Comparison of ENCODE assay signal across 30 cellular contexts in the genomic region with DNA sequence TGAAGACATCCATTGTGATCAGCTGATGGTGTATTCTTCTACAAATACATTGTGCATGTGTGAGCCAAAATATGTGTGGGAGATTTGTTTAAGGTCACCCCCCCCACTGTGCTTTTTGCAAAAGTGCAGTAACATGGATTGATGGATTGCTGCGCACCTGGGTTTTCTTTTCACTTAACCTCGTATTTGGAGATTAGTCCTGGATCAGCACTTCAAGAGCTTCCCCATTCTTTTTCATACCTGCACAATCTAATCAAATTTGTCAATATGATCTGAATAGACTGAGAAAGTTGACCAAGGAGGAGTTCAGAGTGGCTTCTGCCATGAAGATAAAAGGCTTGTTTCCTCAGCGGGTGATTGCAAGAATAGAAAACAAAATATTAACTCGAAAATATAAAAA.
"Had no signal": no experiment of that assay in that cellular context is flagged by ENCODE, and none has a peak within 500 bp of the region (broad histone marks: within the 10 kb centered on the region; RNA-seq: fewer than 3 reads in every experiment).

No MANE protein-coding gene starts in this region.

- H3K9me3 Mint-ChIP-seq: activated B cell treated with CpG ODN at 0.5 μM for 24 hours; activated CD4-positive, alpha-beta memory T cell treated with anti-CD3 and anti-CD28 coated beads for 36 hours; activated CD4-positive, alpha-beta T cell treated with anti-CD3 and anti-CD28 coated beads, Interleukin-2, amount 10 ng/mL, durations not matched to agents 24 days and 14 days; activated naive CD8-positive, alpha-beta T cell treated with anti-CD3 and anti-CD28 coated beads, Interleukin-2, amount 10 ng/mL, durations not matched to agents 7 days and 5 days; activated T-cell treated with anti-CD3 and anti-CD28 coated beads, Interleukin-2, amount 50 U/mL, for 72 hours; central memory CD8-positive, alpha-beta T cell; dendritic cell treated with granulocyte-macrophage colony-stimulating factor and Interleukin-4, amounts not matched to agents 40 ng/mL and 50 ng/mL, for 4 days; endodermal cell; T-helper 2 cell treated with Interferon-gamma antibody and Interleukin-4, amounts not matched to agents 5 μg/mL and 100 μg/mL, for 36 hours had no signal

- H3K27ac ChIP-seq: brain microvascular endothelial cell, coronary artery, dorsolateral prefrontal cortex, WERI-Rb-1 had no signal

- DNase-seq: activated B cell treated with CpG ODN at 0.5 μM for 24 hours; activated CD4-positive, alpha-beta memory T cell treated with anti-CD3 and anti-CD28 coated beads for 36 hours; activated CD4-positive, alpha-beta T cell treated with anti-CD3 and anti-CD28 coated beads for 36 hours; activated CD4-positive, alpha-beta T cell treated with anti-CD3 and anti-CD28 coated beads, Interleukin-2, amount 10 ng/mL, durations not matched to agents 24 days and 14 days; activated CD4-positive, CD25-positive, alpha-beta regulatory T cell treated with anti-CD3 and anti-CD28 coated beads, Interleukin-2, amount 50 U/mL, for 72 hours; activated CD8-positive, alpha-beta memory T cell treated with anti-CD3 and anti-CD28 coated beads for 24 hours; activated gamma-delta T cell; activated naive CD4-positive, alpha-beta T cell; activated naive CD4-positive, alpha-beta T cell treated with anti-CD3 and anti-CD28 coated beads, Interleukin-2, amount 50 U/mL, for 16 hours; activated naive CD8-positive, alpha-beta T cell treated with anti-CD3 and anti-CD28 coated beads, Interleukin-2, amount 10 ng/mL, durations not matched to agents 7 days and 5 days; activated T-cell treated with anti-CD3 and anti-CD28 coated beads, Interleukin-2, amount 50 U/mL, for 1 hour; activated T-cell treated with anti-CD3 and anti-CD28 coated beads, Interleukin-2, amount 50 U/mL, for 72 hours; amniotic stem cell; anterior cingulate cortex; brain microvascular endothelial cell; dorsolateral prefrontal cortex; effector memory CD4-positive, alpha-beta T cell; endodermal cell; foreskin fibroblast; head of caudate nucleus; hippocampal formation; T-helper 1 cell; T-helper 17 cell; T1000; WERI-Rb-1 had no signal

- H3K27ac Mint-ChIP-seq: activated B cell treated with CpG ODN at 0.5 μM for 24 hours; activated CD4-positive, alpha-beta memory T cell treated with anti-CD3 and anti-CD28 coated beads for 36 hours; activated CD4-positive, alpha-beta T cell treated with anti-CD3 and anti-CD28 coated beads for 36 hours; activated CD4-positive, alpha-beta T cell treated with anti-CD3 and anti-CD28 coated beads, Interleukin-2, amount 10 ng/mL, durations not matched to agents 24 days and 14 days; activated naive CD8-positive, alpha-beta T cell treated with anti-CD3 and anti-CD28 coated beads, Interleukin-2, amount 10 ng/mL, durations not matched to agents 7 days and 5 days; dendritic cell treated with granulocyte-macrophage colony-stimulating factor and Interleukin-4, amounts not matched to agents 40 ng/mL and 50 ng/mL, for 4 days; endodermal cell; T-helper 17 cell; T-helper 2 cell treated with Interferon-gamma antibody and Interleukin-4, amounts not matched to agents 5 μg/mL and 100 μg/mL, for 36 hours had no signal

- H3K4me1 Mint-ChIP-seq: activated B cell treated with CpG ODN at 0.5 μM for 24 hours, endodermal cell had no signal

- H3K4me3 Mint-ChIP-seq: activated B cell treated with CpG ODN at 0.5 μM for 24 hours; activated CD4-positive, alpha-beta memory T cell treated with anti-CD3 and anti-CD28 coated beads for 36 hours; activated CD4-positive, alpha-beta T cell treated with anti-CD3 and anti-CD28 coated beads for 36 hours; activated CD4-positive, alpha-beta T cell treated with anti-CD3 and anti-CD28 coated beads, Interleukin-2, amount 10 ng/mL, durations not matched to agents 24 days and 14 days; activated naive CD8-positive, alpha-beta T cell treated with anti-CD3 and anti-CD28 coated beads, Interleukin-2, amount 10 ng/mL, durations not matched to agents 7 days and 5 days; activated T-cell treated with anti-CD3 and anti-CD28 coated beads, Interleukin-2, amount 50 U/mL, for 72 hours; central memory CD8-positive, alpha-beta T cell; dendritic cell treated with granulocyte-macrophage colony-stimulating factor and Interleukin-4, amounts not matched to agents 40 ng/mL and 50 ng/mL, for 4 days; endodermal cell; T-helper 17 cell; T-helper 2 cell treated with Interferon-gamma antibody and Interleukin-4, amounts not matched to agents 5 μg/mL and 100 μg/mL, for 36 hours had no signal

- H3K27me3 Mint-ChIP-seq: activated B cell treated with CpG ODN at 0.5 μM for 24 hours; activated CD4-positive, alpha-beta memory T cell treated with anti-CD3 and anti-CD28 coated beads for 36 hours; activated CD4-positive, alpha-beta T cell treated with anti-CD3 and anti-CD28 coated beads for 36 hours; activated CD4-positive, alpha-beta T cell treated with anti-CD3 and anti-CD28 coated beads, Interleukin-2, amount 10 ng/mL, durations not matched to agents 24 days and 14 days; activated naive CD8-positive, alpha-beta T cell treated with anti-CD3 and anti-CD28 coated beads, Interleukin-2, amount 10 ng/mL, durations not matched to agents 7 days and 5 days; central memory CD8-positive, alpha-beta T cell; dendritic cell treated with granulocyte-macrophage colony-stimulating factor and Interleukin-4, amounts not matched to agents 40 ng/mL and 50 ng/mL, for 4 days; T-helper 17 cell had no signal

- H3K36me3 ChIP-seq: brain microvascular endothelial cell, WERI-Rb-1 had no signal

- H3K27me3 ChIP-seq: brain microvascular endothelial cell, dorsolateral prefrontal cortex had no signal

- H3K4me3 ChIP-seq: coronary artery, dorsolateral prefrontal cortex had no signal

- ATAC-seq: activated CD4-positive, alpha-beta T cell treated with anti-CD3 and anti-CD28 coated beads for 36 hours; activated T-cell treated with anti-CD3 and anti-CD28 coated beads, Interleukin-2, amount 50 U/mL, for 72 hours; esophagus mucosa; T-helper 17 cell had no signal
